ENCODE assay signal across 35 cellular contexts in genomic region chr7:28656529-28656928, GRCh38.
"Had no signal": no experiment of that assay in that cellular context is flagged by ENCODE, and none has a peak within 500 bp of the region (broad histone marks: within the 10 kb centered on the region; RNA-seq: fewer than 3 reads in every experiment).

No MANE protein-coding gene starts in this region.

- H3K36me3 Mint-ChIP-seq: activated CD4-positive, alpha-beta memory T cell treated with anti-CD3 and anti-CD28 coated beads for 36 hours had no signal

- H3K27me3 Mint-ChIP-seq: activated B cell treated with CpG ODN at 0.5 μM for 24 hours; activated CD8-positive, alpha-beta T cell treated with anti-CD3 and anti-CD28 coated beads for 36 hours; activated naive CD8-positive, alpha-beta T cell treated with anti-CD3 and anti-CD28 coated beads for 36 hours had no signal

- DNase-seq: activated B cell treated with CpG ODN at 0.5 μM for 24 hours; activated CD4-positive, alpha-beta memory T cell treated with anti-CD3 and anti-CD28 coated beads for 36 hours; activated CD4-positive, alpha-beta T cell treated with anti-CD3 and anti-CD28 coated beads for 4 hours; activated CD4-positive, alpha-beta T cell treated with anti-CD3 and anti-CD28 coated beads, Interleukin-2, amount 10 ng/mL, durations not matched to agents 24 days and 14 days; activated CD4-positive, alpha-beta T cell treated with anti-CD3 and anti-CD28 coated beads, Interleukin-2, amount 50 U/mL, for 1 hour; activated CD4-positive, alpha-beta T cell treated with anti-CD3 and anti-CD28 coated beads, Interleukin-2, amount 50 U/mL, for 4 hours; activated CD4-positive, CD25-positive, alpha-beta regulatory T cell treated with anti-CD3 and anti-CD28 coated beads, Interleukin-2, amount 50 U/mL, for 72 hours; activated CD8-positive, alpha-beta memory T cell treated with anti-CD3 and anti-CD28 coated beads, Interleukin-2, amount 50 U/mL, for 4 hours; activated CD8-positive, alpha-beta T cell treated with anti-CD3 and anti-CD28 coated beads for 36 hours; activated effector memory CD4-positive, alpha-beta T cell treated with anti-CD3 and anti-CD28 coated beads, Interleukin-2, amount 50 U/mL, for 16 hours; activated gamma-delta T cell treated with Interleukin-2 at 50 U/mL for 16 hours; activated naive CD4-positive, alpha-beta T cell; activated naive CD4-positive, alpha-beta T cell treated with anti-CD3 and anti-CD28 coated beads for 36 hours; activated naive CD4-positive, alpha-beta T cell treated with anti-CD3 and anti-CD28 coated beads, Interleukin-2, amount 50 U/mL, for 16 hours; activated naive CD8-positive, alpha-beta T cell treated with anti-CD3 and anti-CD28 coated beads for 36 hours; activated T-cell treated with anti-CD3 and anti-CD28 coated beads for 4 hours; activated T-cell treated with anti-CD3 and anti-CD28 coated beads, Interleukin-2, amount 50 U/mL, for 1 hour; activated T-cell treated with anti-CD3 and anti-CD28 coated beads, Interleukin-2, amount 50 U/mL, for 4 hours; activated T-cell treated with anti-CD3 and anti-CD28 coated beads, Interleukin-2, amount 50 U/mL, for 72 hours; adrenal gland; amniotic stem cell; aorta; body of pancreas; brain microvascular endothelial cell; central memory CD4-positive, alpha-beta T cell; T-helper 2 cell; T-helper 9 cell had no signal

- H3K4me3 Mint-ChIP-seq: activated B cell treated with CpG ODN at 0.5 μM for 24 hours; activated CD4-positive, alpha-beta memory T cell treated with anti-CD3 and anti-CD28 coated beads for 36 hours; activated CD4-positive, alpha-beta T cell treated with anti-CD3 and anti-CD28 coated beads, Interleukin-2, amount 10 ng/mL, durations not matched to agents 24 days and 14 days; activated CD8-positive, alpha-beta T cell treated with anti-CD3 and anti-CD28 coated beads for 36 hours; activated naive CD4-positive, alpha-beta T cell treated with anti-CD3 and anti-CD28 coated beads for 36 hours; activated naive CD8-positive, alpha-beta T cell treated with anti-CD3 and anti-CD28 coated beads for 36 hours; activated T-cell treated with anti-CD3 and anti-CD28 coated beads, Interleukin-2, amount 50 U/mL, for 4 hours; activated T-cell treated with anti-CD3 and anti-CD28 coated beads, Interleukin-2, amount 50 U/mL, for 72 hours; activated T-helper 1 cell treated with anti-CD3 and anti-CD28 coated beads, Interleukin-12 subunit alpha, Interleukin-12 subunit beta, Interleukin-2, Interleukin-4 antibody, amounts not matched to agents 30 ng/mL and 10 ng/mL and 1 ng/mL, durations not matched to agents 14 hours and 24 hours and 36 hours; activated T-helper 17 cell treated with anti-CD3 and anti-CD28 coated beads, Interleukin-2, amount 50 U/mL, for 72 hours; T-helper 2 cell treated with Interferon-gamma antibody and Interleukin-4, amounts not matched to agents 5 μg/mL and 100 μg/mL, for 36 hours had no signal

- H3K36me3 ChIP-seq: adrenal gland, brain microvascular endothelial cell, breast epithelium had no signal

- FAIRE-seq: astrocyte, TTC549 had no signal

- H3K4me1 ChIP-seq: adrenal gland, body of pancreas, breast epithelium had no signal

- H3K27me3 ChIP-seq: adrenal gland, body of pancreas, brain microvascular endothelial cell, breast epithelium had no signal

- H3K4me3 ChIP-seq: adrenal gland, body of pancreas, breast epithelium had no signal

- H3K27ac ChIP-seq: adrenal gland, body of pancreas, brain microvascular endothelial cell, breast epithelium, VCaP had no signal

- H3K4me1 Mint-ChIP-seq: activated B cell treated with CpG ODN at 0.5 μM for 24 hours; activated CD4-positive, alpha-beta T cell treated with anti-CD3 and anti-CD28 coated beads, Interleukin-2, amount 10 ng/mL, durations not matched to agents 24 days and 14 days; activated T-helper 17 cell treated with anti-CD3 and anti-CD28 coated beads, Interleukin-2, amount 50 U/mL, for 72 hours had no signal

- H3K27ac Mint-ChIP-seq: activated B cell treated with CpG ODN at 0.5 μM for 24 hours; activated CD4-positive, alpha-beta memory T cell treated with anti-CD3 and anti-CD28 coated beads for 36 hours; activated CD4-positive, alpha-beta T cell treated with anti-CD3 and anti-CD28 coated beads, Interleukin-2, amount 10 ng/mL, durations not matched to agents 24 days and 14 days; activated CD8-positive, alpha-beta T cell treated with anti-CD3 and anti-CD28 coated beads for 36 hours; activated naive CD4-positive, alpha-beta T cell treated with anti-CD3 and anti-CD28 coated beads for 36 hours; activated naive CD4-positive, alpha-beta T cell treated with anti-CD3 and anti-CD28 coated beads, Interleukin-2, amount 50 U/mL, for 72 hours; activated naive CD8-positive, alpha-beta T cell treated with anti-CD3 and anti-CD28 coated beads for 36 hours; activated T-cell treated with anti-CD3 and anti-CD28 coated beads, Interleukin-2, amount 50 U/mL, for 72 hours; activated T-helper 1 cell treated with anti-CD3 and anti-CD28 coated beads, Interleukin-12 subunit alpha, Interleukin-12 subunit beta, Interleukin-2, Interleukin-4 antibody, amounts not matched to agents 30 ng/mL and 10 ng/mL and 1 ng/mL, durations not matched to agents 14 hours and 24 hours and 36 hours; activated T-helper 17 cell treated with anti-CD3 and anti-CD28 coated beads, Interleukin-2, amount 50 U/mL, for 72 hours; T-helper 2 cell treated with Interferon-gamma antibody and Interleukin-4, amounts not matched to agents 5 μg/mL and 100 μg/mL, for 36 hours had no signal

- ATAC-seq: activated CD8-positive, alpha-beta T cell treated with anti-CD3 and anti-CD28 coated beads for 36 hours; activated naive CD4-positive, alpha-beta T cell treated with anti-CD3 and anti-CD28 coated beads, Interleukin-2, amount 50 U/mL, for 72 hours; activated T-cell treated with anti-CD3 and anti-CD28 coated beads, Interleukin-2, amount 50 U/mL, for 4 hours; activated T-cell treated with anti-CD3 and anti-CD28 coated beads, Interleukin-2, amount 50 U/mL, for 72 hours; activated T-helper 17 cell treated with anti-CD3 and anti-CD28 coated beads, Interleukin-2, amount 50 U/mL, for 72 hours; body of pancreas had no signal
